In the genomic region with DNA sequence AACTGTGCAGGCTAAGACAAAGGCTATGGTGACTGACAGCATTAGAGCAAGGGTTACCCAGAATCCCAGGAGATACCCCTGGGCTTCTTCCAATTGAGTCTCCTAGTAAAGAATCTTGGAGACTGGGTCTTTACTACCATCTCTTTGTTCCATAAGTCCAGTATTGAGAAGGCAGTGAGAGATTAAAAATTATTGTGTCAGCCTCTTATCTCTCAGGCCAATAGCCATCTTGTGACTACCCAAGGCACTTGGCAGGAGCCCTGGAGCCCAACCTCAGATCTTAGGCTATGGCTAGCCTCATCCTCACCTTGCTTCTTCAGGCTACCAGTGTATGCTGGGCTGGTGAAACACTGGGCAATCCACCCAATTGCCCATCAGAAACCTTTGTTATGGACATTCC, we compare ENCODE assay signal across 25 cellular contexts.
"Had no signal": no experiment of that assay in that cellular context is flagged by ENCODE, and none has a peak within 500 bp of the region (broad histone marks: within the 10 kb centered on the region; RNA-seq: fewer than 3 reads in every experiment).

No MANE protein-coding gene starts in this region.

- H3K9me3 ChIP-seq: colonic mucosa, esophagus muscularis mucosa, gastrocnemius medialis, heart right ventricle, left lung, lower lobe of right lung, mucosa of descending colon had no signal

- FAIRE-seq: endometrium, islet of Langerhans, keratinocyte had no signal

- H3K27ac ChIP-seq: colonic mucosa, epithelial cell of prostate, esophagus muscularis mucosa, gastrocnemius medialis, heart right ventricle, left lung, lower lobe of right lung had no signal

- H3K4me1 ChIP-seq: colonic mucosa had no signal

- ATAC-seq: effector memory CD8-positive, alpha-beta T cell; gastrocnemius medialis; heart right ventricle; left cardiac atrium; left lung; left ventricle myocardium superior; lower lobe of right lung; mucosa of descending colon; naive thymus-derived CD8-positive, alpha-beta T cell had no signal

- H3K36me3 ChIP-seq: colonic mucosa, gastrocnemius medialis, heart right ventricle, left lung, lower lobe of right lung had no signal

- H3K4me3 ChIP-seq: colonic mucosa, esophagus muscularis mucosa, gastrocnemius medialis, heart right ventricle, left lung, lower lobe of right lung, mucosa of descending colon had no signal

- H3K27me3 ChIP-seq: colonic mucosa, esophagus muscularis mucosa, gastrocnemius medialis, heart right ventricle, left lung had no signal

- DNase-seq: colonic mucosa; cortex of kidney; effector CD8-positive, alpha-beta T cell; effector memory CD8-positive, alpha-beta T cell; endodermal cell; foreskin fibroblast; foreskin melanocyte; gastrocnemius medialis; glutamatergic neuron; head of caudate nucleus; heart right ventricle; hippocampal formation; left cardiac atrium; left lung; left ventricle myocardium superior; lower lobe of right lung; mesenchymal stem cell; mucosa of descending colon; naive B cell; naive thymus-derived CD8-positive, alpha-beta T cell had no signal
